22 cellular contexts compared by ENCODE assay signal in the genomic region with DNA sequence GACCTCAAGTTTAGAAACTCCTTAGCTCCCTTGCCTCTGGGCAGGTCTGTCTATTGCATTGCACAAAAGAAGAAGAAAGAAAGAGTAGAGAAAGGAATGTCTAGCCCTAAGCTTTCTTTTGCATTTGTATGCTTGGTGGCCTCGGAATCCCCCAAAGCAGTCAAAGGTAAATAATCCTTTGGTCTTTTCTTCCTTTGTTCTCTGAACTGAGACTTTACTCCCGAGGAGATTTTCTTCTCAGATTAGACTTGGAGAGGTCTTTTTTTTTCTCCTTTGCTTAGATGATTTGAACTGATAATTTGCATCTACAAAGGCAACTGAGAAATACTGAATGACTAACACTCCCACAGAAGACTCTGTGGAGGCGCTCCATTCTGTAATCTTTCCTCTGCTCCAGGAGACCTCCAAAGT.
DNase-seq lines count a peak whose midpoint lies in the region; ATAC-seq and TF ChIP-seq lines count a peak whose summit lies in the region.
"Had no signal": no experiment of that assay in that cellular context is flagged by ENCODE, and none has a peak within 500 bp of the region (broad histone marks: within the 10 kb centered on the region; RNA-seq: fewer than 3 reads in every experiment).

No MANE protein-coding gene starts in this region.

- H3K4me3 ChIP-seq in osteoblast (ENCODE audit: insufficient read depth, low read length) = no peak overlapping the region

- no peaks in the 10 kb centered on the region for H4K20me1 ChIP-seq in osteoblast (ENCODE audit: insufficient read depth, low read length)

- H3K4me2 ChIP-seq in osteoblast (ENCODE audit: insufficient read depth, low read length) = no peak overlapping the region

- peaks cover 37% of the 10 kb centered on the region for H3K4me1 Mint-ChIP-seq in endothelial cell (ENCODE audit: unreplicated experiment)
- H3K4me1 Mint-ChIP-seq in nephron progenitor cell = peaks cover 31% of the 10 kb centered on the region
- H3K4me1 Mint-ChIP-seq: memory B cell had no signal

- peak overlapping the region; percentile 44; the same call in 1 of the 2 replicates for H3K9ac ChIP-seq in ES-I3 (ENCODE audit: low read depth, low read length)

- no peak for ATAC-seq in HG02759 (IDR thresholded peaks at IDR 0.05; ENCODE audit: unreplicated experiment)
- ATAC-seq: activated CD4-positive, CD25-positive, alpha-beta regulatory T cell treated with anti-CD3 and anti-CD28 coated beads, Interleukin-2, amount 50 U/mL, for 24 hours; natural killer cell treated with Interleukin-12 subunit alpha and Interleukin-12 subunit beta and Interleukin-15 and Interleukin-18, amount 100 ng/mL, for 72 hours; right cardiac atrium had no signal

- H3K36me3 Mint-ChIP-seq in endothelial cell (ENCODE audit: low read depth, unreplicated experiment) = peaks cover 25% of the 10 kb centered on the region
- H3K36me3 Mint-ChIP-seq in nephron progenitor cell (ENCODE audit: low read depth) = peaks cover 10% of the 10 kb centered on the region

- H3K79me2 ChIP-seq in osteoblast (ENCODE audit: insufficient read depth, low read length) = no peaks in the 10 kb centered on the region

- H3K4me3 Mint-ChIP-seq in endothelial cell (ENCODE audit: unreplicated experiment) = no peak overlapping the region
- no peak overlapping the region for H3K4me3 Mint-ChIP-seq in nephron progenitor cell
- H3K4me3 Mint-ChIP-seq: CD14-positive monocyte; memory B cell; natural killer cell treated with Interleukin-12 subunit alpha and Interleukin-12 subunit beta and Interleukin-15 and Interleukin-18, amount 100 ng/mL, for 72 hours had no signal

- H2AFZ ChIP-seq in osteoblast (ENCODE audit: low read length) = no peak overlapping the region

- H3K9me3 Mint-ChIP-seq in endothelial cell (ENCODE audit: unreplicated experiment) (peaks cover 10% of the 10 kb centered on the region), nephron progenitor cell (peaks cover 43% of the 10 kb centered on the region)

- TF ChIP-seq CTCF in endothelial cell (IDR thresholded peaks at IDR 0.05; ENCODE audit: unreplicated experiment) = no peak
- no peak for TF ChIP-seq CTCF in nephron progenitor cell (IDR thresholded peaks at IDR 0.05)
- TF ChIP-seq CTCF in osteoblast (IDR thresholded peaks at IDR 0.05; ENCODE audit: extremely low read depth, low read depth, low read length) = no peak

- peaks cover 2% of the 10 kb centered on the region for H3K27me3 Mint-ChIP-seq in endothelial cell (ENCODE audit: unreplicated experiment)
- H3K27me3 Mint-ChIP-seq in nephron progenitor cell (ENCODE audit: low read depth, poor library complexity) = peaks cover 3% of the 10 kb centered on the region

- peak overlapping the region; percentile 62 for H3K27ac Mint-ChIP-seq in endothelial cell (ENCODE audit: unreplicated experiment)
- peak overlapping the region; percentile 73 for H3K27ac Mint-ChIP-seq in nephron progenitor cell
- H3K27ac Mint-ChIP-seq: memory B cell; natural killer cell treated with Interleukin-12 subunit alpha and Interleukin-12 subunit beta and Interleukin-15 and Interleukin-18, amount 100 ng/mL, for 72 hours had no signal

- H3K9me3 ChIP-seq in ES-I3 (ENCODE audit: control insufficient read depth, insufficient read depth, low read length) (peaks cover 25% of the 10 kb centered on the region), osteoblast (ENCODE audit: low read depth, low read length) (peaks cover 2% of the 10 kb centered on the region)

- H3K27me3 ChIP-seq in osteoblast (ENCODE audit: insufficient read depth, low read length) = peaks cover 9% of the 10 kb centered on the region
- H3K27me3 ChIP-seq: brain microvascular endothelial cell had no signal

- no peak overlapping the region for H3K27ac ChIP-seq in osteoblast (ENCODE audit: low read depth, low read length)
- H3K27ac ChIP-seq: brain microvascular endothelial cell had no signal

- peaks cover 49% of the 10 kb centered on the region for H3K4me1 ChIP-seq in ES-I3 (ENCODE audit: insufficient read depth, low read length)
- no peaks in the 10 kb centered on the region for H3K4me1 ChIP-seq in osteoblast (ENCODE audit: insufficient read depth, low read length)

- DNase-seq in M059J (ENCODE audit: low read depth) = peak; percentile 51
- DNase-seq in endothelial cell (ENCODE audit: low spot score) = no peak
- no peak for DNase-seq in nephron progenitor cell
- DNase-seq in osteoblast (ENCODE audit: insufficient read length, low spot score, missing footprints) = no peak
- DNase-seq in SIG-M5 treated with dmso at 0.1 percent for 504 hours (lab: John Stamatoyannopoulos, UW; ENCODE audit: unreplicated experiment) = no peak
- DNase-seq in NK-92 treated with Interleukin-12 subunit alpha and Interleukin-12 subunit beta, amount 100 ng/mL, for 24 hours (lab: John Stamatoyannopoulos, UW) = no peak
- DNase-seq: ACHN; activated naive CD4-positive, alpha-beta T cell treated with Interleukin-2 at 50 U/mL for 16 hours; brain microvascular endothelial cell; erythroblast; HCEC 1CT; NCI-H2029; NCI-H526; OCI-M1; right cardiac atrium; T-helper 9 cell had no signal

- H3K36me3 ChIP-seq in ES-I3 (ENCODE audit: insufficient read depth, low read length) (no peaks in the 10 kb centered on the region), osteoblast (ENCODE audit: insufficient read depth, low read length) (no peaks in the 10 kb centered on the region)
- H3K36me3 ChIP-seq: brain microvascular endothelial cell had no signal
